8 cellular contexts compared by ENCODE assay signal in the genomic region with DNA sequence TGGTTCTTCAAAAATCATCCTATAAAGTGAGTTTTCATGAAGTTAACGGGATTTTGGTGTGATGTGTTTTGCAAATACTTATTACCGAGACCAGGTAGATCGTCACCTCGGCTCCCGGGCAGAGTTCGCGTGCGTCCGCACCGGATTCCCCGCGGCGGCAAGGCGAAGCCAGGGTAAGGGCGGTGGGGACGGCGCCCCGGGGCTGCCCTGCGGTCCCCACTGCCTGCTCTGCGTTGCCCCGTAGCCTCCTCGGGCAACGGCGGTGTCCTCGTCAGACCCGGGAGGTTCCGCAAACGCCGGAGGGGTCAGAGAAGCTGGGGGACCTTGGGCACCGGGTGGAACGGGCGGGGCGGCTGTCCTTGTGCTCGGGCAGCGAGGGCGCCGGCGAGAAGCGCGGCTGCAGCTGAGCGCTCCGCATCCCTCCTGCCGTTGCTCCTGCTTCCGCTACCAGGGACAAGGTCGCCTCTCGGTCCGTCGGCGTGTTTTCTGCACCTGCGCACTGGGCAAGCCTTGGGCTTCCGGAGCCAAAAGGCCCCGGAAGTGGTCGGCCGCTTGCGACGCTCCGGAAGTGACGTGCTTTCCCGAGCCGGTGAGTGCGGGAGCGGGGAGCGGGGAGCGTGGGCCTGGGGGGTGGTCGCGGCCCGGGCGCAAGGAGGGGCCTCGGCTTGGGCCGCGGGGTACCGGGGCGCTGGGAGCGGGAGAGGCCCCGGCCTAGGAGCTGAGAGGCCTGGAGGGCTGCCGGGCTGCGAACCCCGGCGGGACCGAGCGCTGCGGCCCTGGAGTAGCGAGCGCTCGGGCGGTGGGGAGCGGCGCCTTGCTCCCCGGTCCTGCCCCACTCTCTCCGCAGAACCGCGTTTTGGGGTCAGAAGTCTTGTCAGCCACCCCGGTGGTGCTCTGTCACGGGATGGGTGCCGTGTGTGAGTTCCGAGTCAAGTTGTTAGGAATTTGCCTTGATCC. TPM values are rescaled to one million over a fixed set of nuclear protein-coding genes. Genes with fewer than 3 reads are reported as not detected.
DNase-seq lines count a peak whose midpoint lies in the region; ATAC-seq and TF ChIP-seq lines count a peak whose summit lies in the region.

TSS of gene MTG2 (plus strand) at position 560 of the 957 bp plus-strand sequence. CDS start 10,393 bp downstream, outside the sequence.

- H3K9me3 ChIP-seq in CD4-positive, CD25-positive, alpha-beta regulatory T cell (ENCODE audit: control insufficient read depth in 2 of 2, low read length in 2 of 2) = no peaks in the 10 kb centered on the region
- no peaks in the 10 kb centered on the region for H3K9me3 ChIP-seq in right lobe of liver

- peak within 1 kb of the TSS; percentile 94 for H3K4me3 ChIP-seq in CD4-positive, CD25-positive, alpha-beta regulatory T cell (ENCODE audit: low read depth, low read length)
- peak within 1 kb of the TSS; percentile 86 to 95 (median 93) for H3K4me3 ChIP-seq in right lobe of liver

- 0% methylated on average over 21 of the region's 96 CpGs for WGBS in right lobe of liver (ENCODE audit: insufficient coverage, low coverage, low lambda C conversion rate, missing lambda C conversion rate)

- H3K4me1 ChIP-seq in CD4-positive, CD25-positive, alpha-beta regulatory T cell (ENCODE audit: control insufficient read depth, insufficient read depth, low read length, poor library complexity, severe bottlenecking) = peaks cover 19% of the 10 kb centered on the region
- H3K4me1 ChIP-seq in right lobe of liver = peaks cover 0 to 67% (median 17%) of the 10 kb centered on the region in 4 donors

- no peaks in the 10 kb centered on the region for H3K27me3 ChIP-seq in CD4-positive, CD25-positive, alpha-beta regulatory T cell (ENCODE audit: control insufficient read depth, insufficient read depth, low read length)
- H3K27me3 ChIP-seq in right lobe of liver = no peaks in the 10 kb centered on the region

- TF ChIP-seq CTCF in right lobe of liver (IDR thresholded peaks at IDR 0.05) = no peak

- DNase-seq in CD4-positive, CD25-positive, alpha-beta regulatory T cell = peak; percentile 93 to 97 (median 93)
- DNase-seq in HK-2 (ENCODE audit: unreplicated experiment) (peak; percentile 97), NCI-H82 treated with DMSO at 0.1 percent for 48 hours (lab: John Stamatoyannopoulos, UW; ENCODE audit: unreplicated experiment) (peak; percentile 76), dermis microvascular lymphatic vessel endothelial cell (ENCODE audit: low read depth in 2 of 2) (peak; percentile 92 to 94), right lobe of liver (peak; percentile 97)
- DNase-seq in activated CD4-positive, alpha-beta memory T cell treated with anti-CD3 and anti-CD28 coated beads for 36 hours = peak; percentile 96
- peak; percentile 95 for DNase-seq in stimulated activated CD4-positive, alpha-beta T cell treated with anti-CD3 and anti-CD28 coated beads, Interleukin-4, amount 100 ng/mL, for 24 hours

- H3K27me3 Mint-ChIP-seq in CD4-positive, CD25-positive, alpha-beta regulatory T cell = no peaks in the 10 kb centered on the region
- H3K27me3 Mint-ChIP-seq in activated CD4-positive, alpha-beta memory T cell treated with anti-CD3 and anti-CD28 coated beads for 36 hours = no peaks in the 10 kb centered on the region

- POLR2A ChIA-PET in activated CD4-positive, alpha-beta memory T cell treated with anti-CD3 and anti-CD28 coated beads for 36 hours (lab: Charles Lee) = interaction anchor here (1.0 to 1.4 kb wide), 2 partner anchors 44 to 61 kb away, joined by 3 to 4 read pairs; no protein-coding TSS in a partner anchor

- CTCF ChIA-PET in activated CD4-positive, alpha-beta memory T cell treated with anti-CD3 and anti-CD28 coated beads for 36 hours (lab: Charles Lee) = interaction anchor here (0.5 kb wide), 1 partner anchor 47 kb away, joined by 3 read pairs; no protein-coding TSS in a partner anchor

- H3K27ac Mint-ChIP-seq in CD4-positive, CD25-positive, alpha-beta regulatory T cell = peak within 1 kb of the TSS; percentile 93 to 96 (median 93)
- peak within 1 kb of the TSS; percentile 91 for H3K27ac Mint-ChIP-seq in activated CD4-positive, alpha-beta memory T cell treated with anti-CD3 and anti-CD28 coated beads for 36 hours

- no peaks in the 10 kb centered on the region for H3K36me3 ChIP-seq in CD4-positive, CD25-positive, alpha-beta regulatory T cell (ENCODE audit: control insufficient read depth, insufficient read depth, low read length)
- no peaks in the 10 kb centered on the region for H3K36me3 ChIP-seq in right lobe of liver

- H3K4me1 Mint-ChIP-seq in CD4-positive, CD25-positive, alpha-beta regulatory T cell = peaks cover 19 to 45% (median 35%) of the 10 kb centered on the region in 4 donors
- peaks cover 38% of the 10 kb centered on the region for H3K4me1 Mint-ChIP-seq in activated CD4-positive, alpha-beta memory T cell treated with anti-CD3 and anti-CD28 coated beads for 36 hours (ENCODE audit: low read depth)

- peak within 1 kb of the TSS; percentile 91 for H3K27ac ChIP-seq in CD4-positive, CD25-positive, alpha-beta regulatory T cell (ENCODE audit: insufficient read depth, low read length, poor library complexity, severe bottlenecking)
- peak within 1 kb of the TSS; percentile 95 to 98 (median 97) for H3K27ac ChIP-seq in right lobe of liver

- H3K4me3 Mint-ChIP-seq in CD4-positive, CD25-positive, alpha-beta regulatory T cell = peak within 1 kb of the TSS; percentile 92 to 99 (median 96)
- peak within 1 kb of the TSS; percentile 87 for H3K4me3 Mint-ChIP-seq in activated CD4-positive, alpha-beta memory T cell treated with anti-CD3 and anti-CD28 coated beads for 36 hours

- ATAC-seq in CD4-positive, CD25-positive, alpha-beta regulatory T cell (ENCODE audit: low read depth in 2 of 2) = peak; percentile 89 to 92
- ATAC-seq in GM19455 (IDR thresholded peaks at IDR 0.05; ENCODE audit: unreplicated experiment) = peak; percentile 93
- peak; percentile 61 to 75 (median 70) for ATAC-seq in right lobe of liver

- no peaks in the 10 kb centered on the region for H3K36me3 Mint-ChIP-seq in CD4-positive, CD25-positive, alpha-beta regulatory T cell
- peaks cover 4% of the 10 kb centered on the region for H3K36me3 Mint-ChIP-seq in activated CD4-positive, alpha-beta memory T cell treated with anti-CD3 and anti-CD28 coated beads for 36 hours

- peak; percentile 98 for TF ChIP-seq POLR2A in right lobe of liver (IDR thresholded peaks at IDR 0.05)

- intact Hi-C loops in activated CD4-positive, alpha-beta memory T cell treated with anti-CD3 and anti-CD28 coated beads for 36 hours (cut with micrococcal nuclease) = loop anchor here (1.0 kb wide), 3 partner anchors 22 to 60 kb away; partner anchors contain the start of genes LSM14B and OSBPL2
- intact Hi-C loops in right lobe of liver (cut with DNase I) = no loop called here

- no peaks in the 10 kb centered on the region for H3K9me3 Mint-ChIP-seq in CD4-positive, CD25-positive, alpha-beta regulatory T cell
- H3K9me3 Mint-ChIP-seq in activated CD4-positive, alpha-beta memory T cell treated with anti-CD3 and anti-CD28 coated beads for 36 hours = no peaks in the 10 kb centered on the region

RNA-seq across cellular contexts. Expression of gene MTG2, which starts in this region (rescaled TPM):
- 17.5 TPM for total RNA-seq in CD4-positive, CD25-positive, alpha-beta regulatory T cell
- polyA plus RNA-seq in CD4-positive, CD25-positive, alpha-beta regulatory T cell = 10 to 100 TPM; 18.7 to 23.6 (median 20.4) TPM
- total RNA-seq in activated CD4-positive, alpha-beta memory T cell treated with anti-CD3 and anti-CD28 coated beads for 36 hours = 10 to 100 TPM; 31.4 to 32.5 TPM
- 7.8 and 12.0 TPM in 2 replicates for total RNA-seq in dermis microvascular lymphatic vessel endothelial cell
- 10 to 100 TPM; 27.0 to 45.6 (median 31.8) TPM for total RNA-seq in right lobe of liver

Comparison
In these comparisons a context has a peak if more than half of its experiments do, and no peak if none do; other contexts are left out.
1. Peak in every context shown above with its lines: DNase-seq, ATAC-seq, H3K4me3 ChIP-seq and H3K27ac ChIP-seq.